In genomic region chr6:85706272-85706671, GRCh38 we compare ENCODE assay signal across 21 cellular contexts.
"Had no signal": no experiment of that assay in that cellular context is flagged by ENCODE, and none has a peak within 500 bp of the region (broad histone marks: within the 10 kb centered on the region; RNA-seq: fewer than 3 reads in every experiment).

No MANE protein-coding gene starts in this region.

- ATAC-seq: Right ventricle myocardium inferior had no signal

- DNase-seq: IMR-90, Karpas-422, KG1, MG63, NCI-H1092, NCI-H1105 treated with DMSO at 0.1 percent for 48 hours, NCI-H1417 treated with DMSO at 0.1 percent for 48 hours, NCI-H146, NCI-H1694 treated with DMSO at 0.1 percent for 48 hours, NCI-H1930, NCI-H2081, NCI-H2107, NCI-H2227 treated with DMSO at 0.1 percent for 48 hours, NCI-H524 treated with DMSO at 0.1 percent for 48 hours, NCI-H69, NCI-H774, SHP77 treated with DMSO at 0.1 percent for 48 hours had no signal

- H3K27ac ChIP-seq: RWPE1, SJSA1, SK-N-MC had no signal

- H3K4me3 ChIP-seq: MG63, SJSA1, SK-N-MC had no signal

- H3K36me3 ChIP-seq: MG63, SJSA1 had no signal

- H3K9me3 ChIP-seq: MG63, SJSA1 had no signal

- H3K27me3 ChIP-seq: MG63, SJSA1 had no signal

- H3K4me1 ChIP-seq: SJSA1 had no signal
